In the genomic region with DNA sequence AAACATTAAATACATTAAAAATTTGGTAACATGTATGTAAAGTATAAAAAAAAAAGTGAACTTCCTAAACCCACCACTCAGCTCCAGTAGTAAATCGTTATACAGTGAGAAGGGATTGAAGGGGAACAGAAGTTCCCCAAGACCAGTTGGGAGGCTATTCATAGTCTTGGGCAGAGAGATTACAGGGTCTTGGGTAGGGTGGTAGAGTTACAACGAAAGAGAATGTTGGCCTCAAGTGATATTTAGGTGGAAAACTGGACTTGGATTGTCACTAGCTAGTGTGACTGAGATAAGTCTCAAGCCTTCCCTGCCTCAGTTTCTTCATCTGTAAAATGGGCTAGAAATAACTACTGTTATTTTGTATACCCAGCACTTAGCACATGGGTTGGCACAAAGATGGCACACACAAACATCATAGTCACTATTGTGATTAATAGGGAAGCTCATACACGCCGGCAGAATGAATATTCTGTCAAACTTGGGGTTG, we compare ENCODE assay signal across 8 cellular contexts. TPM values are rescaled to one million over a fixed set of nuclear protein-coding genes. Genes with fewer than 3 reads are reported as not detected.
DNase-seq lines count a peak whose midpoint lies in the region; ATAC-seq, FAIRE-seq and TF ChIP-seq lines count a peak whose summit lies in the region.

No MANE protein-coding gene starts in this region.

- H3K18ac ChIP-seq in H9 (ENCODE audit: insufficient read length, low read depth, low read length) = no peak overlapping the region

- H3K4me1 ChIP-seq in H9 (ENCODE audit: insufficient read depth, low read length) (peaks cover 3% of the 10 kb centered on the region; the same call in 1 of the 2 replicates), hepatocyte (ENCODE audit: insufficient read depth) (peaks cover 21% of the 10 kb centered on the region)

- ATAC-seq in stimulated activated effector memory CD8-positive, alpha-beta T cell treated with anti-CD3 and anti-CD28 coated beads, Interleukin-12 subunit alpha, Interleukin-12 subunit beta, amount 100 ng/mL, for 72 hours = no peak
- no peak for ATAC-seq in sciatic nerve

- peaks cover 8% of the 10 kb centered on the region for H3K23me2 ChIP-seq in H9 (ENCODE audit: insufficient read length, low read depth, low read length, poor library complexity, severe bottlenecking)

- H4K5ac ChIP-seq in H9 (ENCODE audit: insufficient read length, low read depth, low read length) = no peak overlapping the region

- H3K36me3 Mint-ChIP-seq in H9 (ENCODE audit: insufficient read depth in 1 of 3, low read depth in 3 of 3) = peaks cover 5 to 6% (median 5%) of the 10 kb centered on the region in 3 experiments; a peak in 6 of 7 replicates
- H3K36me3 Mint-ChIP-seq in stimulated activated effector memory CD8-positive, alpha-beta T cell treated with anti-CD3 and anti-CD28 coated beads, Interleukin-12 subunit alpha, Interleukin-12 subunit beta, amount 100 ng/mL, for 72 hours = peaks cover 39% of the 10 kb centered on the region

- peaks cover 29% of the 10 kb centered on the region; the same call in 1 of the 2 replicates for H3K79me2 ChIP-seq in H9 (ENCODE audit: insufficient read depth, low read length)
- H3K79me2 ChIP-seq in hepatocyte = peaks cover 49% of the 10 kb centered on the region

- H3K9ac ChIP-seq in H9 (ENCODE audit: extremely low read depth, insufficient read length, low read length) = no peak overlapping the region

- H3K4me3 ChIP-seq in WI38 (ENCODE audit: low read depth, low read length) = peak overlapping the region; percentile 97
- H3K4me3 ChIP-seq in hepatocyte = peak overlapping the region; percentile 32

- FAIRE-seq in HTR-8/SVneo (lab: Jason Lieb, UNC) = no peak

- H3K27me3 ChIP-seq in H9 (ENCODE audit: insufficient read depth, low read length) (no peaks in the 10 kb centered on the region), hepatocyte (no peaks in the 10 kb centered on the region)

- H3K9me3 ChIP-seq in H9 (ENCODE audit: control insufficient read depth, low read depth, low read length) = no peaks in the 10 kb centered on the region
- no peaks in the 10 kb centered on the region for H3K9me3 ChIP-seq in hepatocyte (ENCODE audit: low read depth)

- no peak overlapping the region for H3K56ac ChIP-seq in H9 (ENCODE audit: insufficient read length, low read depth, low read length)

- no peak overlapping the region for H2BK120ac ChIP-seq in H9 (ENCODE audit: low read depth, low read length, poor library complexity, severe bottlenecking)

- no peak overlapping the region for H4K91ac ChIP-seq in H9 (ENCODE audit: insufficient read length, low read depth, low read length)

- no peaks in the 10 kb centered on the region for H3K9me2 ChIP-seq in hepatocyte (replicated peaks; ENCODE audit: insufficient read depth)

- no peak overlapping the region for H4K8ac ChIP-seq in H9 (replicated peaks; ENCODE audit: insufficient read length, low read depth, low read length)

- no peaks in the 10 kb centered on the region for H3K79me1 ChIP-seq in H9 (ENCODE audit: insufficient read depth, low read depth, low read length, poor library complexity, severe bottlenecking)

- H2BK12ac ChIP-seq in H9 (ENCODE audit: insufficient read length, low read depth, low read length) = no peak overlapping the region

- intact Hi-C loops in sciatic nerve (cut with DNase I) = no loop called here

- no peak overlapping the region for H2AK5ac ChIP-seq in H9 (ENCODE audit: insufficient read length, low read length)

- H3K23ac ChIP-seq in H9 (ENCODE audit: insufficient read length, low read depth, low read length) = no peak overlapping the region

- TF ChIP-seq CTCF in H9 (conservative IDR thresholded peaks at IDR 0.05) (no peak), WI38 (IDR thresholded peaks at IDR 0.05; ENCODE audit: low read depth, low read length) (no peak), hepatocyte (IDR thresholded peaks at IDR 0.05; ENCODE audit: poor library complexity) (no peak)

- H3K27ac ChIP-seq in H9 (ENCODE audit: insufficient read length, low read depth, low read length) (no peak overlapping the region), hepatocyte (peak overlapping the region; percentile 96)

- H3K27ac Mint-ChIP-seq in H9 = no peak overlapping the region; a peak in 1 of 7 replicates
- peak overlapping the region; percentile 74 for H3K27ac Mint-ChIP-seq in stimulated activated effector memory CD8-positive, alpha-beta T cell treated with anti-CD3 and anti-CD28 coated beads, Interleukin-12 subunit alpha, Interleukin-12 subunit beta, amount 100 ng/mL, for 72 hours

- no peak overlapping the region for H3T11ph ChIP-seq in H9 (ENCODE audit: low read length)

- H3K4me2 ChIP-seq in H9 (ENCODE audit: insufficient read depth, insufficient read length, low read length) (peak overlapping the region; percentile 59), hepatocyte (peak overlapping the region; percentile 75)

- no peaks in the 10 kb centered on the region for H3K36me3 ChIP-seq in hepatocyte (replicated peaks; ENCODE audit: insufficient read depth, low read depth)

- H4K20me1 ChIP-seq in H9 (ENCODE audit: control insufficient read depth, insufficient read depth, insufficient read length) (no peaks in the 10 kb centered on the region), hepatocyte (ENCODE audit: insufficient read depth, poor library complexity, severe bottlenecking) (peaks cover 21% of the 10 kb centered on the region)

- no peak overlapping the region for H2BK5ac ChIP-seq in H9 (ENCODE audit: insufficient read length, low read length)

- peak overlapping the region; percentile 55 to 77 for H3K4me3 Mint-ChIP-seq in H9
- peak overlapping the region; percentile 80 for H3K4me3 Mint-ChIP-seq in stimulated activated effector memory CD8-positive, alpha-beta T cell treated with anti-CD3 and anti-CD28 coated beads, Interleukin-12 subunit alpha, Interleukin-12 subunit beta, amount 100 ng/mL, for 72 hours

- DNase-seq in H9 (no peak), hepatocyte (ENCODE audit: low spot score) (no peak), pons (ENCODE audit: low spot score) (no peak), HTR-8/SVneo (ENCODE audit: insufficient read length, low spot score) (no peak), sciatic nerve (ENCODE audit: low spot score) (no peak)
- DNase-seq in stimulated activated effector memory CD8-positive, alpha-beta T cell treated with anti-CD3 and anti-CD28 coated beads, Interleukin-12 subunit alpha, Interleukin-12 subunit beta, amount 100 ng/mL, for 72 hours (ENCODE audit: low spot score in 2 of 2) = no peak
- no peak for DNase-seq in NK-92 treated with Interleukin-12 subunit alpha and Interleukin-12 subunit beta, amount 100 ng/mL, for 24 hours (lab: John Stamatoyannopoulos, UW)

- no peak overlapping the region for H3K4ac ChIP-seq in H9 (ENCODE audit: low read depth, low read length)

- peaks cover 29 to 37% of the 10 kb centered on the region in 2 experiments for H3K4me1 Mint-ChIP-seq in H9
- H3K4me1 Mint-ChIP-seq in stimulated activated effector memory CD8-positive, alpha-beta T cell treated with anti-CD3 and anti-CD28 coated beads, Interleukin-12 subunit alpha, Interleukin-12 subunit beta, amount 100 ng/mL, for 72 hours = peaks cover 36% of the 10 kb centered on the region

- H2BK20ac ChIP-seq in H9 (ENCODE audit: low read depth, low read length, poor library complexity, severe bottlenecking) = no peak overlapping the region

- H2AFZ ChIP-seq in H9 (ENCODE audit: low read length) (peak overlapping the region; percentile 81), hepatocyte (peak overlapping the region; percentile 95)

- WGBS in H9 (ENCODE audit: extremely low coverage, insufficient read length, low lambda C conversion rate) = no CpG with 5 or more reads among the region's 4 CpGs
- WGBS in hepatocyte (ENCODE audit: low lambda C conversion rate, missing lambda C conversion rate) = 47% methylated on average over 4 of the region's 4 CpGs

- H3K9me3 Mint-ChIP-seq in H9 = no peaks in the 10 kb centered on the region
- no peaks in the 10 kb centered on the region for H3K9me3 Mint-ChIP-seq in stimulated activated effector memory CD8-positive, alpha-beta T cell treated with anti-CD3 and anti-CD28 coated beads, Interleukin-12 subunit alpha, Interleukin-12 subunit beta, amount 100 ng/mL, for 72 hours

- H3K14ac ChIP-seq in H9 (ENCODE audit: insufficient read depth, low read length) = no peak overlapping the region

- no peaks in the 10 kb centered on the region for H3K27me3 Mint-ChIP-seq in H9 (ENCODE audit: low read depth)

- H2BK15ac ChIP-seq in H9 (ENCODE audit: low read depth, low read length) = no peak overlapping the region

RNA-seq across cellular contexts. Expression of a gene that starts 0.4 kb away (rescaled TPM):
- total RNA-seq in H9 (2021) (37.7 and 40.3 TPM in 2 replicates), hepatocyte (19.9 and 21.5 TPM in 2 replicates), sciatic nerve (41.7 TPM)
- polyA plus RNA-seq in hepatocyte = 9.8 and 12.5 TPM in 2 replicates
